In genomic region chr2:192043216-192043870, GRCh38 we compare ENCODE assay signal across 5 cellular contexts.
"Had no signal": no experiment of that assay in that cellular context is flagged by ENCODE, and none has a peak within 500 bp of the region (broad histone marks: within the 10 kb centered on the region; RNA-seq: fewer than 3 reads in every experiment).

No MANE protein-coding gene starts in this region.

- H3K4me1 Mint-ChIP-seq: GM23338, H9 had no signal

- DNase-seq: H9, HCEC 1CT, IMR-90 had no signal

- H3K4me3 ChIP-seq: GM23338, K562 had no signal

- ATAC-seq: GM23338, K562 had no signal

- H3K27ac Mint-ChIP-seq: GM23338, H9 had no signal

- H3K4me3 Mint-ChIP-seq: GM23338, H9 had no signal

- H3K9me3 Mint-ChIP-seq: GM23338, H9 had no signal
